Comparison of ENCODE assay signal across 28 cellular contexts in the genomic region with DNA sequence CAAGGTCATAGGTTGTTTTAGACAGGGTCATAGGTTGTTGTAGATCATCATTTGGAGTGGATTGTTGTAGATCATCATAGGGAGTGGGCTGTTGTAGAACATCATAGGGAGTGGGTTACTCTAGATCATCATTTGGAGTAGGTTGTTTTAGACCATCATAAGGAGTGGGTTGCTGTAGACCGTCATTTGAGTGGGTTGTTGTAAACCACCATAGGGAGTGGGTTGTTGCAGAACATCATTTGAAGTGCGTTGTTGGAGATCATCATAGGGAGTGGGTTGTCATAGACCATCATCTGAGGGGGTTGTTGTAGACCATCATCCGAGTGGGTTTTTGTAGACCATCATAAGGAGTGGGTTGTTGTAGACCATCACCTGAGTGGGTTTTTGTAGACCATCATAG. TPM values are rescaled to one million over a fixed set of nuclear protein-coding genes. Genes with fewer than 3 reads are reported as not detected.
"Had no signal": no experiment of that assay in that cellular context is flagged by ENCODE, and none has a peak within 500 bp of the region (broad histone marks: within the 10 kb centered on the region; RNA-seq: fewer than 3 reads in every experiment).

No MANE protein-coding gene starts in this region.

- H3K27ac ChIP-seq: stomach, suprapubic skin, testis, thoracic aorta, thyroid gland, tibial artery, tibial nerve, transverse colon, upper lobe of left lung, upper lobe of right lung, uterus, vagina had no signal

- H3K4me1 ChIP-seq: suprapubic skin, testis, thyroid gland, tibial artery, tibial nerve, transverse colon, upper lobe of left lung, upper lobe of right lung, uterus, vagina had no signal

- H3K4me3 ChIP-seq: stomach, suprapubic skin, testis, thoracic aorta, thyroid gland, tibial artery, tibial nerve, transverse colon, upper lobe of left lung, upper lobe of right lung, uterus, vagina had no signal

- H3K27me3 ChIP-seq: testis, thyroid gland, tibial artery, tibial nerve, upper lobe of left lung, upper lobe of right lung, uterus, vagina had no signal

- H3K36me3 ChIP-seq: stomach, suprapubic skin, thoracic aorta, thyroid gland, tibial artery, tibial nerve, transverse colon, upper lobe of left lung, upper lobe of right lung, uterus, vagina had no signal

- ATAC-seq: stimulated activated effector memory CD8-positive, alpha-beta T cell treated with anti-CD3 and anti-CD28 coated beads, Interleukin-12 subunit alpha, Interleukin-12 subunit beta, amount 100 ng/mL, for 72 hours; stimulated activated memory B cell treated with anti-CD40 and anti-IgM and Interleukin-4, amounts not matched to agents 10 μg/mL and 1 μg/mL and 100 μg/mL, for 72 hours; stimulated activated naive B cell treated with anti-CD40 and anti-IgM and Interleukin-4, amounts not matched to agents 10 μg/mL and 1 μg/mL and 100 μg/mL, for 72 hours; stimulated activated naive CD8-positive, alpha-beta T cell treated with anti-CD3 and anti-CD28 coated beads, Interleukin-15, amount 100 ng/mL, for 72 hours; stimulated activated naive CD8-positive, alpha-beta T cell treated with anti-CD3 and anti-CD28 coated beads, Interleukin-15, Interleukin-2, amounts not matched to agents 100 U/mL and 50 U/mL, for 24 hours; upper lobe of right lung had no signal

- DNase-seq: stimulated activated CD4-positive, alpha-beta T cell treated with anti-CD3 and anti-CD28 coated beads, Interleukin-2, amount 100 ng/mL, for 24 hours; stimulated activated CD4-positive, alpha-beta T cell treated with anti-CD3 and anti-CD28 coated beads, Interleukin-2, amount 100 ng/mL, for 48 hours; stimulated activated CD4-positive, alpha-beta T cell treated with anti-CD3 and anti-CD28 coated beads, Interleukin-4, amount 100 ng/mL, for 1 hour; stimulated activated CD4-positive, alpha-beta T cell treated with anti-CD3 and anti-CD28 coated beads, Interleukin-4, amount 100 ng/mL, for 24 hours; stimulated activated CD4-positive, alpha-beta T cell treated with anti-CD3 and anti-CD28 coated beads, Interleukin-4, amount 100 ng/mL, for 4 hours; stimulated activated CD8-positive, alpha-beta memory T cell treated with anti-CD3 and anti-CD28 coated beads, Interleukin-4, amount 100 ng/mL, for 48 hours; stimulated activated naive B cell treated with anti-CD40 and anti-IgM and Interleukin-4, amounts not matched to agents 10 μg/mL and 1 μg/mL and 100 μg/mL, for 72 hours; stimulated activated naive CD4-positive, alpha-beta T cell; stimulated activated naive CD4-positive, alpha-beta T cell treated with Interleukin-2 at 50 U/mL for 16 hours; stimulated activated naive CD8-positive, alpha-beta T cell treated with anti-CD3 and anti-CD28 coated beads, Interleukin-15, amount 100 ng/mL, for 72 hours; stimulated activated naive CD8-positive, alpha-beta T cell treated with anti-CD3 and anti-CD28 coated beads, Interleukin-15, Interleukin-2, amounts not matched to agents 100 U/mL and 50 U/mL, for 24 hours; stomach; substantia nigra; testis; thyroid gland; tibial artery; transverse colon; upper lobe of left lung; upper lobe of right lung; uterus had no signal

- H3K9me3 ChIP-seq: stomach, suprapubic skin, testis, thoracic aorta, thyroid gland, tibial artery, transverse colon, upper lobe of left lung, upper lobe of right lung, uterus, vagina had no signal

RNA-seq across cellular contexts. Expression of a gene that starts 9.5 kb away (rescaled TPM):
- total RNA-seq: stomach, thoracic aorta, thyroid gland, tibial nerve, transverse colon, upper lobe of right lung, ureter, urinary bladder, vagina had no signal
- polyA plus RNA-seq: stomach had no signal
